ENCODE assay signal across 2 cellular contexts in genomic region chr1:19198820-19199219, GRCh38.
TF ChIP-seq lines count a peak whose summit lies in the region.

No MANE protein-coding gene starts in this region.

TF ChIP-seq in HepG2, 621 proteins besides CTCF, POLR2A, EP300 and RAD21:
- TF ChIP-seq FOXO1 (CRISPR knock-in tag; IDR thresholded peaks at IDR 0.05), result no peak
- no peak for TF ChIP-seq CENPBD1 (CRISPR knock-in tag; IDR thresholded peaks at IDR 0.05; ENCODE audit: borderline replicate concordance, low read depth)
- TF ChIP-seq HOXA5 (CRISPR knock-in tag; IDR thresholded peaks at IDR 0.05), result no peak
- TF ChIP-seq LCORL (IDR thresholded peaks at IDR 0.05), result 0 out of 2 replicates have a peak, but pooled peaks have one; percentile 29
- TF ChIP-seq LCORL (CRISPR knock-in tag; IDR thresholded peaks at IDR 0.05), result no peak
- no peak for TF ChIP-seq NFKB2 (CRISPR knock-in tag; IDR thresholded peaks at IDR 0.05; ENCODE audit: borderline replicate concordance)

TF ChIP-seq in neural cell, 6 proteins besides CTCF, POLR2A, EP300 and RAD21:
- TF ChIP-seq EZH2 (IDR thresholded peaks at IDR 0.05; ENCODE audit: borderline replicate concordance, insufficient read depth, low read length, poor library complexity, severe bottlenecking) (no peak), MXI1 (conservative IDR thresholded peaks at IDR 0.05; ENCODE audit: poor library complexity, severe bottlenecking) (no peak), TAF1 (IDR thresholded peaks at IDR 0.05; ENCODE audit: low read depth) (no peak), SMC3 (conservative IDR thresholded peaks at IDR 0.05; ENCODE audit: poor library complexity) (no peak), POLR2AphosphoS5 (IDR thresholded peaks at IDR 0.05) (no peak), REST (IDR thresholded peaks at IDR 0.05; ENCODE audit: borderline replicate concordance) (no peak)
